ENCODE assay signal across 28 cellular contexts in the genomic region with DNA sequence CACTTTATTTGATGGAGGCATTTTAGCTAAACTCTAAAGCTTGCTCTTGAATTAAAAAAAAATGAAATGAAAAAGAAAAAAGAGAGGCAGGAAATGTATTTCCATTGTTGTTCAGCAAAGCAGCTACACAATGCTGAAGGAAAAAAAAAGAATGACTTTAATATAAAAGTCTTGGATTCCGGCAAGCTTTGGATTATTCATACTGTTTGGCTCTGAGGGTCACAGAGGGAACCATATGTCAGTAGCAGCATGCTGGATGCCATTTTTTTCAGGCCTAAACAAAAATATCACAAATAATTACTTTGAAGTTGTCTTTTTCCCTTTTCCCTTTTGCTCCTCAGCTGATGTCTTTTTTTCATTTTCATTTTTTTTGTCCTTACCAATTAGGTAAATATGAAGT.
A peak's percentile ranks its signal among the peaks of the same experiment; 100 is the strongest.
DNase-seq lines count a peak whose midpoint lies in the region; ATAC-seq and TF ChIP-seq lines count a peak whose summit lies in the region.
"Had no signal": no experiment of that assay in that cellular context is flagged by ENCODE, and none has a peak within 500 bp of the region (broad histone marks: within the 10 kb centered on the region; RNA-seq: fewer than 3 reads in every experiment).

No MANE protein-coding gene starts in this region.

- no peaks in the 10 kb centered on the region for H3K9me3 Mint-ChIP-seq in nephron progenitor cell
- peaks cover 4% of the 10 kb centered on the region for H3K9me3 Mint-ChIP-seq in natural killer cell treated with Interleukin-12 subunit alpha and Interleukin-12 subunit beta and Interleukin-15 and Interleukin-18, amount 100 ng/mL, for 72 hours

- intact Hi-C loops in tibial artery (cut with DNase I; ENCODE audit: low total_unique reads): no loop called here

- no peak overlapping the region for H3K4me3 Mint-ChIP-seq in nephron progenitor cell
- no peak overlapping the region for H3K4me3 Mint-ChIP-seq in natural killer cell treated with Interleukin-12 subunit alpha and Interleukin-12 subunit beta and Interleukin-15 and Interleukin-18, amount 100 ng/mL, for 72 hours

- peaks cover 0 to 67% (median 4%) of the 10 kb centered on the region in 4 donors for H3K4me1 ChIP-seq in tibial artery
- H3K4me1 ChIP-seq: left lung, psoas muscle, spleen, thyroid gland had no signal

- H3K4me1 Mint-ChIP-seq in nephron progenitor cell: no peaks in the 10 kb centered on the region
- no peaks in the 10 kb centered on the region for H3K4me1 Mint-ChIP-seq in natural killer cell treated with Interleukin-12 subunit alpha and Interleukin-12 subunit beta and Interleukin-15 and Interleukin-18, amount 100 ng/mL, for 72 hours (ENCODE audit: low read depth in 2 of 2)

- DNase-seq in HS-5 (ENCODE audit: low read depth) (peak; percentile 3), brain microvascular endothelial cell (peak; percentile 11), fibroblast of the aortic adventitia (ENCODE audit: low read depth) (peak; percentile 45), tibial artery (no peak), iPS-NIHi11 (ENCODE audit: low spot score) (no peak), putamen (ENCODE audit: low spot score) (no peak), nephron progenitor cell (no peak)
- no peak for DNase-seq in natural killer cell treated with Interleukin-12 subunit alpha and Interleukin-12 subunit beta and Interleukin-15 and Interleukin-18, amount 100 ng/mL, for 72 hours (ENCODE audit: low spot score)
- DNase-seq: activated CD4-positive, CD25-positive, alpha-beta regulatory T cell treated with anti-CD3 and anti-CD28 coated beads, Interleukin-2, amount 50 U/mL, for 72 hours; activated gamma-delta T cell treated with Interleukin-2 at 50 U/mL for 16 hours; activated T-cell treated with anti-CD3 and anti-CD28 coated beads, Interleukin-2, amount 50 U/mL, for 1 hour; central memory CD4-positive, alpha-beta T cell; DMS79 treated with DMSO at 0.1 percent for 48 hours; effector memory CD4-positive, alpha-beta T cell; heart right ventricle; left lung; mucosa of descending colon; NCI-H1092; NCI-H226; OCI-M1; psoas muscle; Right ventricle myocardium superior; spleen; stimulated activated CD4-positive, alpha-beta T cell treated with anti-CD3 and anti-CD28 coated beads, Interleukin-4, amount 100 ng/mL, for 24 hours; stimulated activated naive CD8-positive, alpha-beta T cell treated with anti-CD3 and anti-CD28 coated beads, Interleukin-15, Interleukin-2, amounts not matched to agents 100 U/mL and 50 U/mL, for 24 hours; thyroid gland had no signal

- H3K36me3 ChIP-seq in brain microvascular endothelial cell (replicated peaks) (no peaks in the 10 kb centered on the region), tibial artery (no peaks in the 10 kb centered on the region)
- H3K36me3 ChIP-seq: esophagus muscularis mucosa, heart right ventricle, left lung, spleen, thyroid gland had no signal

- H3K27ac ChIP-seq in brain microvascular endothelial cell: peak overlapping the region; percentile 77
- H3K27ac ChIP-seq in tibial artery: peak overlapping the region; percentile 63 to 66
- H3K27ac ChIP-seq: left lung, psoas muscle, spleen had no signal

- H3K4me3 ChIP-seq in brain microvascular endothelial cell (ENCODE audit: low read depth, low read length) (no peak overlapping the region), fibroblast of the aortic adventitia (ENCODE audit: low read depth, low read length) (no peak overlapping the region), tibial artery (no peak overlapping the region)
- H3K4me3 ChIP-seq: esophagus muscularis mucosa, heart right ventricle, left lung, mucosa of descending colon, psoas muscle, spleen, thyroid gland had no signal

- H3K27ac Mint-ChIP-seq in nephron progenitor cell: no peak overlapping the region
- no peak overlapping the region for H3K27ac Mint-ChIP-seq in natural killer cell treated with Interleukin-12 subunit alpha and Interleukin-12 subunit beta and Interleukin-15 and Interleukin-18, amount 100 ng/mL, for 72 hours

- H3K27me3 ChIP-seq in brain microvascular endothelial cell (replicated peaks) (no peaks in the 10 kb centered on the region), tibial artery (no peaks in the 10 kb centered on the region)
- H3K27me3 ChIP-seq: esophagus muscularis mucosa, left lung, spleen, thyroid gland had no signal

- H3K9me3 ChIP-seq in tibial artery: no peaks in the 10 kb centered on the region
- H3K9me3 ChIP-seq: esophagus muscularis mucosa, heart right ventricle, left lung, mucosa of descending colon, psoas muscle, spleen, thyroid gland had no signal

- H3K27me3 Mint-ChIP-seq in nephron progenitor cell (ENCODE audit: low read depth, poor library complexity): no peaks in the 10 kb centered on the region
- peaks cover 0 to 7% of the 10 kb centered on the region in 2 donors for H3K27me3 Mint-ChIP-seq in natural killer cell treated with Interleukin-12 subunit alpha and Interleukin-12 subunit beta and Interleukin-15 and Interleukin-18, amount 100 ng/mL, for 72 hours

- no peak for ATAC-seq in natural killer cell treated with Interleukin-12 subunit alpha and Interleukin-12 subunit beta and Interleukin-15 and Interleukin-18, amount 100 ng/mL, for 72 hours
- ATAC-seq: heart right ventricle; HepG2; left lung; mucosa of descending colon; psoas muscle; stimulated activated naive CD8-positive, alpha-beta T cell treated with anti-CD3 and anti-CD28 coated beads, Interleukin-15, Interleukin-2, amounts not matched to agents 100 U/mL and 50 U/mL, for 24 hours had no signal

- in situ Hi-C loops in brain microvascular endothelial cell (cut with HindIII; ENCODE audit: low pct_ligation_motif_present, low sequenced_read_pairs): no loop called here

- TF ChIP-seq CTCF in brain microvascular endothelial cell (IDR thresholded peaks at IDR 0.05; ENCODE audit: low read depth, low read length, missing control alignments) (no peak), fibroblast of the aortic adventitia (IDR thresholded peaks at IDR 0.05; ENCODE audit: insufficient read depth, low read length) (no peak), tibial artery (IDR thresholded peaks at IDR 0.05) (no peak), nephron progenitor cell (IDR thresholded peaks at IDR 0.05) (no peak)

- H3K36me3 Mint-ChIP-seq in nephron progenitor cell (ENCODE audit: low read depth): no peaks in the 10 kb centered on the region
- no peaks in the 10 kb centered on the region for H3K36me3 Mint-ChIP-seq in natural killer cell treated with Interleukin-12 subunit alpha and Interleukin-12 subunit beta and Interleukin-15 and Interleukin-18, amount 100 ng/mL, for 72 hours

Comparison
In these comparisons a context has a peak if more than half of its experiments do, and no peak if none do; other contexts are left out.
1. DNase-seq: peak in HS-5 (single experiment), brain microvascular endothelial cell (single experiment) and fibroblast of the aortic adventitia (single experiment); none in tibial artery (0 of 2), iPS-NIHi11 (single experiment), putamen (single experiment), nephron progenitor cell (single experiment) and natural killer cell treated with Interleukin-12 subunit alpha and Interleukin-12 subunit beta and Interleukin-15 and Interleukin-18, amount 100 ng/mL, for 72 hours (single experiment).